In the genomic region with DNA sequence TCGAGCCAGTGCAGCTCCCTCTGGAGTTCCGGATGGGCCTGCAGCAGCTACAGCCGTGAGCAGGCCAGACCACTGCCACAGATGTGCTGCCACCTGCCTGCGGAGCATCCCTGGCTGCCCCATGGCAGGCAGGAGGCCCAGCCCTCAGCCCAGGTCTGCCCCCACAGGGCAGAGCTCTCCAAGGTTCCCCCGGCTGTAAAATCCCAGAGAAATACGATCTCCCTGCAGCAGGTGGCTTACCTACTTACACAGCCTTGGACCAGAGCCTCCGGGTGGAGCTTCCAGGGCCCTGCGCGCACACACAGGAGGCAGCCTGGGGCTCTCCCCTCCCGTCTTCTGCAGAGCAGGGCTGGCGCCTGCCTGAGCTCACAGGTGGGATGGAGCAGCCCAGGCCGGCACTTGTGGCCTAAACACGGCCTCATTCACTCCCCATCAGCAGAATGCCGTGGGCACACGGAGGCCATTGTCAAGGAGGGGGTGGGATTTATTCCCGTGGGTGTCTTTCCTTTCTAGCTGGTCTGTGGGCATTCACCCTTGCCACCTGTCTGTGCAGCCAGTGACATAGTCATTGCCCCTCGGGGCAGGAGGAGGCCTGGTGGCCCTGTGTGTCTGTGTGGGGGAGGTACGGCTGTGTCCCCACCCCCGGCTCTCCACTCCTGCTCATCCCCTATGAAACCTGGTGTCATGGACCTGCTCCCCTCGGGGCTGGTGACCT, we compare ENCODE assay signal across 14 cellular contexts.
DNase-seq lines count a peak whose midpoint lies in the region; ATAC-seq and TF ChIP-seq lines count a peak whose summit lies in the region.
"Had no signal": no experiment of that assay in that cellular context is flagged by ENCODE, and none has a peak within 500 bp of the region (broad histone marks: within the 10 kb centered on the region; RNA-seq: fewer than 3 reads in every experiment).

No MANE protein-coding gene starts in this region.

- WGBS in SK-N-SH (ENCODE audit: low lambda C conversion rate), result 91% methylated on average over 9 of the region's 20 CpGs

- DNase-seq in SK-N-SH (peak; percentile 58), NCI-H345 (lab: John Stamatoyannopoulos, UW) (peak; percentile 49), foreskin keratinocyte (no peak)
- no peak for DNase-seq in activated naive CD8-positive, alpha-beta T cell treated with anti-CD3 and anti-CD28 coated beads for 36 hours
- DNase-seq in stimulated activated CD8-positive, alpha-beta memory T cell treated with anti-CD3 and anti-CD28 coated beads, Interleukin-4, amount 100 ng/mL, for 48 hours, result no peak
- DNase-seq: activated T-cell treated with anti-CD3 and anti-CD28 coated beads for 4 hours, amygdala, left lung, small intestine, thyroid gland had no signal

- CTCF ChIA-PET in SK-N-SH (lab: Yijun Ruan, JAX), result interaction anchor here (1.1 to 5.0 kb wide), 8 partner anchors 9 to 56 kb away, joined by 3 to 24 read pairs (median 4); no protein-coding TSS in a partner anchor

- no peak for TF ChIP-seq EP300 in SK-N-SH (IDR thresholded peaks at IDR 0.05; ENCODE audit: borderline replicate concordance in 1 of 2, low read depth in 1 of 2, low read length in 1 of 2)

- no peak for TF ChIP-seq CTCF in SK-N-SH (IDR thresholded peaks at IDR 0.05)
- TF ChIP-seq CTCF in foreskin keratinocyte (conservative IDR thresholded peaks at IDR 0.05), result peak; percentile 34

- no peaks in the 10 kb centered on the region for H3K27me3 Mint-ChIP-seq in activated T-helper 17 cell treated with anti-CD3 and anti-CD28 coated beads, Interleukin-2, amount 50 U/mL, for 72 hours
- H3K27me3 Mint-ChIP-seq in activated naive CD8-positive, alpha-beta T cell treated with anti-CD3 and anti-CD28 coated beads for 36 hours, result no peaks in the 10 kb centered on the region

- H3K36me3 Mint-ChIP-seq in activated T-helper 17 cell treated with anti-CD3 and anti-CD28 coated beads, Interleukin-2, amount 50 U/mL, for 72 hours (ENCODE audit: low read depth), result peaks cover 24% of the 10 kb centered on the region
- no peaks in the 10 kb centered on the region for H3K36me3 Mint-ChIP-seq in activated naive CD8-positive, alpha-beta T cell treated with anti-CD3 and anti-CD28 coated beads for 36 hours

- no peaks in the 10 kb centered on the region for H3K79me2 ChIP-seq in SK-N-SH (ENCODE audit: insufficient read depth)

- no peaks in the 10 kb centered on the region for H3K4me1 Mint-ChIP-seq in activated T-helper 17 cell treated with anti-CD3 and anti-CD28 coated beads, Interleukin-2, amount 50 U/mL, for 72 hours
- no peaks in the 10 kb centered on the region for H3K4me1 Mint-ChIP-seq in activated naive CD8-positive, alpha-beta T cell treated with anti-CD3 and anti-CD28 coated beads for 36 hours

- no peak for ATAC-seq in SK-N-SH treated with all-trans-retinoic acid at 6 μM for 48 hours
- ATAC-seq in foreskin keratinocyte, result no peak
- no peak for ATAC-seq in GM18502 (IDR thresholded peaks at IDR 0.05; ENCODE audit: poor library complexity, unreplicated experiment)
- no peak for ATAC-seq in activated T-helper 17 cell treated with anti-CD3 and anti-CD28 coated beads, Interleukin-2, amount 50 U/mL, for 72 hours (replicated peaks)
- ATAC-seq: left lung had no signal

- H3K4me1 ChIP-seq in SK-N-SH (ENCODE audit: control insufficient read depth in 1 of 2, insufficient read depth in 2 of 2, low read depth in 1 of 2, low read length in 1 of 2) (peaks cover under 1 to 32% of the 10 kb centered on the region in 2 experiments; a peak in 1 of 4 replicates), foreskin keratinocyte (no peaks in the 10 kb centered on the region)

- peaks cover 0 to 43% of the 10 kb centered on the region in 2 experiments for H3K36me3 ChIP-seq in SK-N-SH (replicated peaks in 1 of 2; ENCODE audit: control insufficient read depth in 1 of 2, insufficient read depth in 2 of 2, low read length in 1 of 2)

- H3K27ac Mint-ChIP-seq in activated T-helper 17 cell treated with anti-CD3 and anti-CD28 coated beads, Interleukin-2, amount 50 U/mL, for 72 hours, result no peak overlapping the region
- no peak overlapping the region for H3K27ac Mint-ChIP-seq in activated naive CD8-positive, alpha-beta T cell treated with anti-CD3 and anti-CD28 coated beads for 36 hours

- peak overlapping the region in 1 of 2 experiments; percentile 34; a peak in 1 of 4 replicates for H3K27ac ChIP-seq in SK-N-SH (ENCODE audit: low read depth in 2 of 2, low read length in 1 of 2)
- no peak overlapping the region for H3K27ac ChIP-seq in foreskin keratinocyte
- H3K27ac ChIP-seq: dorsolateral prefrontal cortex, left lung, thyroid gland had no signal

- H3K9me2 ChIP-seq in SK-N-SH, result no peaks in the 10 kb centered on the region

- no peaks in the 10 kb centered on the region for H4K20me1 ChIP-seq in SK-N-SH (ENCODE audit: insufficient read depth)

- no peak overlapping the region for H3K4me3 Mint-ChIP-seq in activated T-helper 17 cell treated with anti-CD3 and anti-CD28 coated beads, Interleukin-2, amount 50 U/mL, for 72 hours
- H3K4me3 Mint-ChIP-seq in activated naive CD8-positive, alpha-beta T cell treated with anti-CD3 and anti-CD28 coated beads for 36 hours, result no peak overlapping the region

- H3K27me3 ChIP-seq in SK-N-SH (ENCODE audit: insufficient read depth), result no peaks in the 10 kb centered on the region
- no peaks in the 10 kb centered on the region for H3K27me3 ChIP-seq in foreskin keratinocyte
- H3K27me3 ChIP-seq: dorsolateral prefrontal cortex, left lung, thyroid gland had no signal

- no peak overlapping the region for H3K9ac ChIP-seq in SK-N-SH

- H3K4me3 ChIP-seq in SK-N-SH (ENCODE audit: low read depth in 2 of 2, low read length in 1 of 2), result no peak overlapping the region
- H3K4me3 ChIP-seq: dorsolateral prefrontal cortex, left lung, thyroid gland had no signal

- no peak overlapping the region for H3K4me2 ChIP-seq in SK-N-SH

- no peaks in the 10 kb centered on the region for H3F3A ChIP-seq in SK-N-SH (replicated peaks; ENCODE audit: insufficient read depth)

- H3K9me3 Mint-ChIP-seq in activated T-helper 17 cell treated with anti-CD3 and anti-CD28 coated beads, Interleukin-2, amount 50 U/mL, for 72 hours, result no peaks in the 10 kb centered on the region
- no peaks in the 10 kb centered on the region for H3K9me3 Mint-ChIP-seq in activated naive CD8-positive, alpha-beta T cell treated with anti-CD3 and anti-CD28 coated beads for 36 hours

- POLR2A ChIA-PET in SK-N-SH (lab: Yijun Ruan, JAX), result interaction anchor here (0.7 kb wide), 1 partner anchor 222 kb away, joined by 3 read pairs; no protein-coding TSS in a partner anchor

- TF ChIP-seq RAD21 in SK-N-SH (IDR thresholded peaks at IDR 0.05; ENCODE audit: low read length), result no peak

- no peak overlapping the region for H2AFZ ChIP-seq in SK-N-SH (ENCODE audit: low read depth)

- H3K9me3 ChIP-seq in SK-N-SH, result no peaks in the 10 kb centered on the region
- H3K9me3 ChIP-seq: left lung, thyroid gland had no signal

TF ChIP-seq in SK-N-SH, 30 proteins besides CTCF, POLR2A, EP300 and RAD21:
- TF ChIP-seq RCOR1 (IDR thresholded peaks at IDR 0.05; ENCODE audit: low read length), result no peak
- TF ChIP-seq, protein P1, sequence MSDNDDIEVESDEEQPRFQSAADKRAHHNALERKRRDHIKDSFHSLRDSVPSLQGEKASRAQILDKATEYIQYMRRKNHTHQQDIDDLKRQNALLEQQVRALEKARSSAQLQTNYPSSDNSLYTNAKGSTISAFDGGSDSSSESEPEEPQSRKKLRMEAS (IDR thresholded peaks at IDR 0.05; ENCODE audit: low read depth), result no peak
- TF ChIP-seq TEAD4 (IDR thresholded peaks at IDR 0.05; ENCODE audit: borderline replicate concordance, insufficient read depth), result no peak
- no peak for TF ChIP-seq JUND (IDR thresholded peaks at IDR 0.05)
- no peak for TF ChIP-seq GABPA (IDR thresholded peaks at IDR 0.05; ENCODE audit: low read depth)
- no peak for TF ChIP-seq MXI1 (IDR thresholded peaks at IDR 0.05; ENCODE audit: low read depth, low read length)
- no peak for TF ChIP-seq NFIC (IDR thresholded peaks at IDR 0.05; ENCODE audit: borderline replicate concordance)
- no peak for TF ChIP-seq MEF2A (IDR thresholded peaks at IDR 0.05; ENCODE audit: borderline replicate concordance, low read depth)
- no peak for TF ChIP-seq SMC3 (IDR thresholded peaks at IDR 0.05; ENCODE audit: low read depth, low read length)
- TF ChIP-seq, protein P2, sequence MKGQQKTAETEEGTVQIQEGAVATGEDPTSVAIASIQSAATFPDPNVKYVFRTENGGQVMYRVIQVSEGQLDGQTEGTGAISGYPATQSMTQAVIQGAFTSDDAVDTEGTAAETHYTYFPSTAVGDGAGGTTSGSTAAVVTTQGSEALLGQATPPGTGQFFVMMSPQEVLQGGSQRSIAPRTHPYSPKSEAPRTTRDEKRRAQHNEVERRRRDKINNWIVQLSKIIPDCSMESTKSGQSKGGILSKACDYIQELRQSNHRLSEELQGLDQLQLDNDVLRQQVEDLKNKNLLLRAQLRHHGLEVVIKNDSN (IDR thresholded peaks at IDR 0.05; ENCODE audit: borderline replicate concordance, low read depth), result no peak
- no peak for TF ChIP-seq CHD2 (IDR thresholded peaks at IDR 0.05; ENCODE audit: low read length, partially characterized antibody)

TF ChIP-seq in SK-N-SH treated with all-trans-retinoic acid at 6 μM for 48 hours, 23 proteins besides CTCF, POLR2A, EP300 and RAD21 (continues in another document):
- TF ChIP-seq, protein P3, sequence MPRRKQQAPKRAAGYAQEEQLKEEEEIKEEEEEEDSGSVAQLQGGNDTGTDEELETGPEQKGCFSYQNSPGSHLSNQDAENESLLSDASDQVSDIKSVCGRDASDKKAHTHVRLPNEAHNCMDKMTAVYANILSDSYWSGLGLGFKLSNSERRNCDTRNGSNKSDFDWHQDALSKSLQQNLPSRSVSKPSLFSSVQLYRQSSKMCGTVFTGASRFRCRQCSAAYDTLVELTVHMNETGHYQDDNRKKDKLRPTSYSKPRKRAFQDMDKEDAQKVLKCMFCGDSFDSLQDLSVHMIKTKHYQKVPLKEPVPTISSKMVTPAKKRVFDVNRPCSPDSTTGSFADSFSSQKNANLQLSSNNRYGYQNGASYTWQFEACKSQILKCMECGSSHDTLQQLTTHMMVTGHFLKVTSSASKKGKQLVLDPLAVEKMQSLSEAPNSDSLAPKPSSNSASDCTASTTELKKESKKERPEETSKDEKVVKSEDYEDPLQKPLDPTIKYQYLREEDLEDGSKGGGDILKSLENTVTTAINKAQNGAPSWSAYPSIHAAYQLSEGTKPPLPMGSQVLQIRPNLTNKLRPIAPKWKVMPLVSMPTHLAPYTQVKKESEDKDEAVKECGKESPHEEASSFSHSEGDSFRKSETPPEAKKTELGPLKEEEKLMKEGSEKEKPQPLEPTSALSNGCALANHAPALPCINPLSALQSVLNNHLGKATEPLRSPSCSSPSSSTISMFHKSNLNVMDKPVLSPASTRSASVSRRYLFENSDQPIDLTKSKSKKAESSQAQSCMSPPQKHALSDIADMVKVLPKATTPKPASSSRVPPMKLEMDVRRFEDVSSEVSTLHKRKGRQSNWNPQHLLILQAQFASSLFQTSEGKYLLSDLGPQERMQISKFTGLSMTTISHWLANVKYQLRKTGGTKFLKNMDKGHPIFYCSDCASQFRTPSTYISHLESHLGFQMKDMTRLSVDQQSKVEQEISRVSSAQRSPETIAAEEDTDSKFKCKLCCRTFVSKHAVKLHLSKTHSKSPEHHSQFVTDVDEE (CRISPR knock-in tag; IDR thresholded peaks at IDR 0.05), result no peak
- TF ChIP-seq CSDC2 (CRISPR knock-in tag; IDR thresholded peaks at IDR 0.05) (no peak), PPARA (CRISPR knock-in tag; IDR thresholded peaks at IDR 0.05; ENCODE audit: borderline replicate concordance) (no peak), SNAI2 (CRISPR knock-in tag; IDR thresholded peaks at IDR 0.05) (no peak), ZC3H10 (CRISPR knock-in tag; IDR thresholded peaks at IDR 0.05) (no peak)

Comparison
In these comparisons a context has a peak if more than half of its experiments do, and no peak if none do; other contexts are left out.
1. DNase-seq: peak in SK-N-SH (single experiment) and NCI-H345 (single experiment); none in foreskin keratinocyte (0 of 2), activated naive CD8-positive, alpha-beta T cell treated with anti-CD3 and anti-CD28 coated beads for 36 hours (single experiment) and stimulated activated CD8-positive, alpha-beta memory T cell treated with anti-CD3 and anti-CD28 coated beads, Interleukin-4, amount 100 ng/mL, for 48 hours (single experiment).